27 cellular contexts compared by ENCODE assay signal in genomic region chr20:7470912-7471311, GRCh38.
A peak's percentile ranks its signal among the peaks of the same experiment; 100 is the strongest.
DNase-seq lines count a peak whose midpoint lies in the region; ATAC-seq, FAIRE-seq and TF ChIP-seq lines count a peak whose summit lies in the region.
"Had no signal": no experiment of that assay in that cellular context is flagged by ENCODE, and none has a peak within 500 bp of the region (broad histone marks: within the 10 kb centered on the region; RNA-seq: fewer than 3 reads in every experiment).

No MANE protein-coding gene starts in this region.

- no peak for FAIRE-seq in H1 (lab: Jason Lieb, UNC)

- H3K4me2 ChIP-seq in H9 (ENCODE audit: insufficient read depth, insufficient read length, low read length) (no peak overlapping the region), H1 (ENCODE audit: insufficient read depth in 1 of 2, low read depth in 2 of 2, low read length in 2 of 2) (no peak overlapping the region)

- no peaks in the 10 kb centered on the region for H3K36me3 ChIP-seq in H1 (ENCODE audit: control insufficient read depth in 2 of 4, insufficient read depth in 4 of 4, low read length in 3 of 4)
- H3K36me3 ChIP-seq: BE2C, MG63 had no signal

- no peak overlapping the region for H3K56ac ChIP-seq in H9 (ENCODE audit: insufficient read length, low read depth, low read length)
- H3K56ac ChIP-seq in H1 (replicated peaks; ENCODE audit: insufficient read length, low read depth, low read length): no peak overlapping the region

- H3T11ph ChIP-seq in H9 (ENCODE audit: low read length): no peak overlapping the region

- H3K27me3 ChIP-seq in H9 (ENCODE audit: insufficient read depth, low read length) (no peaks in the 10 kb centered on the region), H1 (replicated peaks in 1 of 4; ENCODE audit: control insufficient read depth in 3 of 4, extremely low read depth in 1 of 4, insufficient read depth in 3 of 4, low read length in 3 of 4) (no peaks in the 10 kb centered on the region)
- H3K27me3 ChIP-seq: BE2C, MG63 had no signal

- H3K18ac ChIP-seq in H9 (ENCODE audit: insufficient read length, low read depth, low read length): no peak overlapping the region
- H3K18ac ChIP-seq in H1 (ENCODE audit: extremely low read depth, low read length): no peak overlapping the region

- H3K27ac ChIP-seq in H9 (ENCODE audit: insufficient read length, low read depth, low read length): no peak overlapping the region
- no peak overlapping the region for H3K27ac ChIP-seq in H1 (ENCODE audit: low read depth, low read length)
- H3K27ac ChIP-seq: RWPE1 had no signal

- TF ChIP-seq EP300 in H1 (IDR thresholded peaks at IDR 0.05; ENCODE audit: borderline replicate concordance in 1 of 2, low read depth in 2 of 2, low read length in 2 of 2): no peak

- H3K27me3 Mint-ChIP-seq in H9 (ENCODE audit: low read depth): no peaks in the 10 kb centered on the region; the same call in none of the 2 replicates
- H3K27me3 Mint-ChIP-seq in naive thymus-derived CD8-positive, alpha-beta T cell: peaks cover 0 to 5% (median 0%) of the 10 kb centered on the region in 5 donors
- H3K27me3 Mint-ChIP-seq: CD8-positive, alpha-beta memory T cell had no signal

- no peaks in the 10 kb centered on the region; a peak in 1 of 7 replicates for H3K36me3 Mint-ChIP-seq in H9 (ENCODE audit: insufficient read depth in 1 of 3, low read depth in 3 of 3)
- H3K36me3 Mint-ChIP-seq in naive thymus-derived CD8-positive, alpha-beta T cell: no peaks in the 10 kb centered on the region
- H3K36me3 Mint-ChIP-seq: CD14-positive monocyte; CD8-positive, alpha-beta memory T cell had no signal

- no peak for ATAC-seq in naive thymus-derived CD8-positive, alpha-beta T cell

- H2AFZ ChIP-seq in H9 (ENCODE audit: low read length) (no peak overlapping the region), H1 (ENCODE audit: low read length) (peak overlapping the region; percentile 81; the same call in 1 of the 2 replicates)

- H3K4me3 ChIP-seq in H1 (ENCODE audit: extremely low read depth in 1 of 4, insufficient read depth in 2 of 4, low read depth in 3 of 4, low read length in 4 of 4): no peak overlapping the region
- H3K4me3 ChIP-seq: MG63 had no signal

- H3K4me1 ChIP-seq in H9 (ENCODE audit: insufficient read depth, low read length) (no peaks in the 10 kb centered on the region; the same call in 1 of the 2 replicates), H1 (replicated peaks in 1 of 4; ENCODE audit: control insufficient read depth in 3 of 4, insufficient read depth in 4 of 4, low read length in 3 of 4) (no peaks in the 10 kb centered on the region)
- H3K4me1 ChIP-seq: BE2C had no signal

- H4K8ac ChIP-seq in H9 (replicated peaks; ENCODE audit: insufficient read length, low read depth, low read length): no peak overlapping the region
- H4K8ac ChIP-seq in H1 (ENCODE audit: extremely low read depth, insufficient read depth, low read length): no peak overlapping the region

- no peaks in the 10 kb centered on the region for H3K9me3 Mint-ChIP-seq in H9
- H3K9me3 Mint-ChIP-seq in naive thymus-derived CD8-positive, alpha-beta T cell: peaks cover 0 to 27% (median 3%) of the 10 kb centered on the region in 9 donors

- H4K5ac ChIP-seq in H9 (ENCODE audit: insufficient read length, low read depth, low read length) (no peak overlapping the region), H1 (ENCODE audit: insufficient read length, low read depth, low read length) (no peak overlapping the region)

- peak in 1 of 2 experiments; percentile 31; a peak in 1 of 4 replicates for TF ChIP-seq RAD21 in H1 (IDR thresholded peaks at IDR 0.05 in 1 of 2, conservative IDR thresholded peaks at IDR 0.05 in 1 of 2; ENCODE audit: low read depth in 2 of 2, low read length in 2 of 2)

- no CpG with 5 or more reads among the region's 2 CpGs for WGBS in H9 (ENCODE audit: extremely low coverage, insufficient read length, low lambda C conversion rate)
- WGBS in H1 (ENCODE audit: extremely low coverage in 1 of 2, insufficient coverage in 1 of 2, insufficient read length in 1 of 2, insufficient replicate concordance in 2 of 2, low coverage in 1 of 2, low lambda C conversion rate in 2 of 2, missing lambda C conversion rate in 1 of 2), 2 experiments: 67% methylated on average over 2 of the region's 2 CpGs; no CpG with 5 or more reads in 1 of the 2 experiments

- H3K23me2 ChIP-seq in H9 (ENCODE audit: insufficient read length, low read depth, low read length, poor library complexity, severe bottlenecking) (no peaks in the 10 kb centered on the region), H1 (ENCODE audit: low read depth, low read length) (no peaks in the 10 kb centered on the region)

- H2BK20ac ChIP-seq in H9 (ENCODE audit: low read depth, low read length, poor library complexity, severe bottlenecking): no peak overlapping the region
- H2BK20ac ChIP-seq in H1 (ENCODE audit: low read length): no peak overlapping the region

- no peak overlapping the region for H4K91ac ChIP-seq in H9 (ENCODE audit: insufficient read length, low read depth, low read length)
- no peak overlapping the region for H4K91ac ChIP-seq in H1 (replicated peaks; ENCODE audit: insufficient read length, low read length)

- H2AK5ac ChIP-seq in H9 (ENCODE audit: insufficient read length, low read length) (no peak overlapping the region), H1 (ENCODE audit: low read depth, low read length) (no peak overlapping the region)

- H2BK12ac ChIP-seq in H9 (ENCODE audit: insufficient read length, low read depth, low read length) (no peak overlapping the region), H1 (ENCODE audit: low read depth, low read length) (no peak overlapping the region)

- H3K79me1 ChIP-seq in H9 (ENCODE audit: insufficient read depth, low read depth, low read length, poor library complexity, severe bottlenecking) (no peaks in the 10 kb centered on the region), H1 (ENCODE audit: low read depth, low read length) (no peaks in the 10 kb centered on the region)

- H3K4me1 Mint-ChIP-seq in H9: peaks cover 4 to 5% of the 10 kb centered on the region in 2 experiments; a peak in 3 of 4 replicates
- no peaks in the 10 kb centered on the region for H3K4me1 Mint-ChIP-seq in naive thymus-derived CD8-positive, alpha-beta T cell
- H3K4me1 Mint-ChIP-seq: CD14-positive monocyte; CD8-positive, alpha-beta memory T cell had no signal

- no peak for TF ChIP-seq POLR2A in H1 (IDR thresholded peaks at IDR 0.05; ENCODE audit: control extremely low read depth in 1 of 2, low read depth in 2 of 2, low read length in 2 of 2)

- no peak overlapping the region for H3K27ac Mint-ChIP-seq in H9
- H3K27ac Mint-ChIP-seq in naive thymus-derived CD8-positive, alpha-beta T cell: no peak overlapping the region
- H3K27ac Mint-ChIP-seq: CD14-positive monocyte; CD8-positive, alpha-beta memory T cell had no signal

- peak; percentile 27; the same call in 1 of the 3 replicates for TF ChIP-seq CTCF in H9 (conservative IDR thresholded peaks at IDR 0.05)
- TF ChIP-seq CTCF in H1 (IDR thresholded peaks at IDR 0.05; ENCODE audit: control extremely low read depth in 1 of 3, insufficient read depth in 1 of 3, low read depth in 1 of 3, low read length in 3 of 3): peak; percentile 9 to 52 (median 44); a peak in 3 of 4 replicates

- H2BK120ac ChIP-seq in H9 (ENCODE audit: low read depth, low read length, poor library complexity, severe bottlenecking) (no peak overlapping the region), H1 (replicated peaks; ENCODE audit: low read depth, low read length) (no peak overlapping the region)

- no peak overlapping the region for H3K4ac ChIP-seq in H9 (ENCODE audit: low read depth, low read length)
- no peak overlapping the region for H3K4ac ChIP-seq in H1 (replicated peaks; ENCODE audit: insufficient read length, low read depth, low read length)

- H3K9me3 ChIP-seq in H9 (ENCODE audit: control insufficient read depth, low read depth, low read length) (no peaks in the 10 kb centered on the region), H1 (ENCODE audit: insufficient read depth in 2 of 2, low read depth in 1 of 2, low read length in 1 of 2) (no peaks in the 10 kb centered on the region)
- H3K9me3 ChIP-seq: BE2C, MG63 had no signal

- DNase-seq in NCI-H82 (lab: John Stamatoyannopoulos, UW) (peak; percentile 2), NCI-H82 treated with DMSO at 0.1 percent for 48 hours (lab: John Stamatoyannopoulos, UW; ENCODE audit: unreplicated experiment) (no peak), H9 (peak; percentile 48), H1 (ENCODE audit: low read depth in 1 of 2, low spot score in 2 of 2) (no peak), retina (no peak)
- no peak for DNase-seq in stimulated activated CD4-positive, alpha-beta T cell treated with anti-CD3 and anti-CD28 coated beads, Interleukin-4, amount 100 ng/mL, for 1 hour
- no peak for DNase-seq in naive thymus-derived CD8-positive, alpha-beta T cell
- DNase-seq: 8988T; ACHN; BE2C; CD8-positive, alpha-beta memory T cell; DMS 273 treated with DMSO at 0.1 percent for 48 hours; HCEC 1CT; IMR-90; KG1; MG63; NCI-H1048; NCI-H1417 treated with DMSO at 0.1 percent for 48 hours; NCI-H1694 treated with DMSO at 0.1 percent for 48 hours; NCI-H2081; NCI-H2227 treated with DMSO at 0.1 percent for 48 hours; NCI-H510A; NCI-H69; NK-92 treated with Interleukin-12 subunit alpha and Interleukin-12 subunit beta, amount 100 ng/mL, for 24 hours; SHP77 had no signal

- CTCF ChIA-PET in H1 (lab: Charles Lee; ENCODE audit: partially characterized antibody): interaction anchor here (0.8 to 1.3 kb wide), 2 partner anchors 11 to 25 kb away, joined by 3 read pairs; no protein-coding TSS in a partner anchor

- H3K79me2 ChIP-seq in H9 (ENCODE audit: insufficient read depth, low read length): no peaks in the 10 kb centered on the region
- H3K79me2 ChIP-seq in H1 (ENCODE audit: control insufficient read depth in 1 of 2, insufficient read depth in 2 of 2, low read length in 2 of 2): no peaks in the 10 kb centered on the region

- POLR2A ChIA-PET in H1 (lab: Charles Lee; ENCODE audit: partially characterized antibody): no interaction called here
- POLR2A ChIA-PET in naive thymus-derived CD8-positive, alpha-beta T cell (lab: Charles Lee): no interaction called here

- H3K14ac ChIP-seq in H9 (ENCODE audit: insufficient read depth, low read length) (no peak overlapping the region), H1 (ENCODE audit: insufficient read length) (no peak overlapping the region)

- H3K23ac ChIP-seq in H9 (ENCODE audit: insufficient read length, low read depth, low read length) (no peak overlapping the region), H1 (ENCODE audit: insufficient read length) (no peak overlapping the region)

- no peak overlapping the region for H3K9ac ChIP-seq in H9 (ENCODE audit: extremely low read depth, insufficient read length, low read length)
- H3K9ac ChIP-seq in H1 (replicated peaks in 1 of 4; ENCODE audit: extremely low read depth in 1 of 4, low read depth in 3 of 4, low read length in 3 of 4): no peak overlapping the region

- H3K4me3 Mint-ChIP-seq in H9: no peak overlapping the region
- H3K4me3 Mint-ChIP-seq in naive thymus-derived CD8-positive, alpha-beta T cell: no peak overlapping the region
- H3K4me3 Mint-ChIP-seq: CD14-positive monocyte; CD8-positive, alpha-beta memory T cell had no signal

- H2BK5ac ChIP-seq in H9 (ENCODE audit: insufficient read length, low read length) (no peak overlapping the region), H1 (ENCODE audit: low read depth, low read length) (no peak overlapping the region)

- H4K20me1 ChIP-seq in H9 (ENCODE audit: control insufficient read depth, insufficient read depth, insufficient read length): no peaks in the 10 kb centered on the region
- no peaks in the 10 kb centered on the region for H4K20me1 ChIP-seq in H1 (replicated peaks in 1 of 2; ENCODE audit: control insufficient read depth in 1 of 2, insufficient read depth in 2 of 2, low read length in 2 of 2)

- H2BK15ac ChIP-seq in H9 (ENCODE audit: low read depth, low read length) (no peak overlapping the region), H1 (ENCODE audit: low read length) (no peak overlapping the region)

Comparison
In these comparisons a context has a peak if more than half of its experiments do, and no peak if none do; other contexts are left out.
1. DNase-seq: peak in NCI-H82 (single experiment) and H9 (single experiment); none in NCI-H82 treated with DMSO at 0.1 percent for 48 hours (single experiment), H1 (0 of 2), stimulated activated CD4-positive, alpha-beta T cell treated with anti-CD3 and anti-CD28 coated beads, Interleukin-4, amount 100 ng/mL, for 1 hour (single experiment), naive thymus-derived CD8-positive, alpha-beta T cell (0 of 10) and retina (single experiment).